ENCODE assay signal across 8 cellular contexts in the genomic region with DNA sequence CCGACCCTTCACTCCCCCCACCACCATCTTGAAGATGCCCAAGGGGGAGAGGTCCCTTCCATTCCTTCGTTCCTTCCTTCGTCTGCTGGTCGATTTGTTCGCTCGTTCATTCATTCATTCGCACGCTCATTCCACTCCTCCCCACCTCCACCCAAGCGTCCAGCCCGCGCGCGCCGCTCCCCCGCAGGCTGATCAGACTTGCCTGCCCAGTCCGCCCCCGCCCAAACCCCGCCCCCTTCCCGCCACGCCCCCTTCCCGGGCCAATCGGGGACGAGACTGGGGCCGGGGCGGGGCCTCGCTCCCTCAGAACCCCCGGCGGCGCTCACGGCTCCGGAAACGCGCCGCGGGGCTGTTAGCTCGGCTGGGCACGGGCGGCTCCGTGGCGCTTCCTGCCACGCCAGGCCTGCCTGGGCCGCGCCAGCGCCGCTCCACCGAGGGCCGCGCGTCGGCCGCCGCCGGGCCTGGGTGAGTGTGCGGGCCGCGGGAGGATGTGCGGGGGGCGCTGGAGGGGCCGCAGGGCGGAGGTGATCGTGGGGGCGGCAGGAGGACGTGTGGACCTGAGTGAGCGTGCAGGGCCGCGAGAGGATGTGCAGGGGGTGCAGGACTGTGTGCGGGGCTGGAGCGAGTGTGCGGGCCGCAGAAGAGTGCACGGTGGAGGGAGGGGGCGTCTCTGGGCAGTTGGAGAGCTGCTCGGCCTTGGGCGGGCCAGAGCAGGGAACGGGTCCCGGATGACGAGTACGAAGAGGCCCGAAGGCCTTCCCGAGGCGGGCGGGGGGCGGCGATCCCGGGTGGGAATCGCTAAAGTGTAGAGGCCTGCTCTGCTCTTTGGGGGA. TPM values are rescaled to one million over a fixed set of nuclear protein-coding genes. Genes with fewer than 3 reads are reported as not detected.
DNase-seq lines count a peak whose midpoint lies in the region; ATAC-seq and TF ChIP-seq lines count a peak whose summit lies in the region.

A gene with protein sequence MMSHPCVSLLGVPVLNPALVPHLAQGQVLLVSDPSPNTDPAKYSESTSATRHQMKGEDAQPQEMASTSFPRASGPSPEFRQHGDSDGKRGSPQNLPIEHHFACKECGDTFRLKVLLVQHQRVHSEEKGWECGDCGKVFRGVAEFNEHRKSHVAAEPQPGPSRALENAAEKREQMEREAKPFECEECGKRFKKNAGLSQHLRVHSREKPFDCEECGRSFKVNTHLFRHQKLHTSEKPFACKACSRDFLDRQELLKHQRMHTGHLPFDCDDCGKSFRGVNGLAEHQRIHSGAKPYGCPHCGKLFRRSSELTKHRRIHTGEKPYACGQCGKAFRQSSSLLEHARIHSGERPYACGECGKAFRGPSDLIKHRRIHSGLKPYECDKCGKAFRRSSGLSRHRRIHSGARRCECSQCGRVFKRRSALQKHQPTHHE (plus strand): TSS at position 333 of the 833 bp plus-strand sequence. CDS start 2,527 bp downstream, outside the sequence.

- no peak for TF ChIP-seq CTCF in kidney epithelial cell (IDR thresholded peaks at IDR 0.05; ENCODE audit: insufficient read depth, low read length, poor library complexity, severe bottlenecking)

- ATAC-seq in GM18870 (IDR thresholded peaks at IDR 0.05; ENCODE audit: unreplicated experiment) (peak; percentile 54), HG03108 (IDR thresholded peaks at IDR 0.05; ENCODE audit: unreplicated experiment) (peak; percentile 88)

- no peaks in the 10 kb centered on the region for H3K27me3 ChIP-seq in kidney epithelial cell (ENCODE audit: control insufficient read depth, insufficient read depth, low read length)

- DNase-seq in AG08396 (ENCODE audit: low spot score) (peak; percentile 94), NCI-H2227 treated with DMSO at 0.1 percent for 48 hours (lab: John Stamatoyannopoulos, UW) (peak; percentile 66), cerebellar cortex (ENCODE audit: low spot score) (peak; percentile 68), kidney epithelial cell (ENCODE audit: low read depth) (no peak)
- DNase-seq in activated CD4-positive, CD25-positive, alpha-beta regulatory T cell treated with anti-CD3 and anti-CD28 coated beads, Interleukin-2, amount 50 U/mL, for 72 hours = peak; percentile 82
- DNase-seq in stimulated activated CD4-positive, alpha-beta T cell treated with anti-CD3 and anti-CD28 coated beads, Interleukin-15, amount 100 ng/mL, for 1 hour (ENCODE audit: low read depth in 1 of 2, low spot score in 1 of 2) = peak; percentile 72 to 73

- no peaks in the 10 kb centered on the region for H3K36me3 ChIP-seq in kidney epithelial cell (ENCODE audit: control insufficient read depth, insufficient read depth, low read length)

- H3K4me3 ChIP-seq in kidney epithelial cell (ENCODE audit: low read depth, low read length) = peak within 1 kb of the TSS; percentile 75

RNA-seq across cellular contexts. Expression of the gene that starts here (rescaled TPM):
- total RNA-seq in kidney epithelial cell = 10.5 and 13.0 TPM in 2 replicates
